Comparison of ENCODE assay signal across 8 cellular contexts in the genomic region with DNA sequence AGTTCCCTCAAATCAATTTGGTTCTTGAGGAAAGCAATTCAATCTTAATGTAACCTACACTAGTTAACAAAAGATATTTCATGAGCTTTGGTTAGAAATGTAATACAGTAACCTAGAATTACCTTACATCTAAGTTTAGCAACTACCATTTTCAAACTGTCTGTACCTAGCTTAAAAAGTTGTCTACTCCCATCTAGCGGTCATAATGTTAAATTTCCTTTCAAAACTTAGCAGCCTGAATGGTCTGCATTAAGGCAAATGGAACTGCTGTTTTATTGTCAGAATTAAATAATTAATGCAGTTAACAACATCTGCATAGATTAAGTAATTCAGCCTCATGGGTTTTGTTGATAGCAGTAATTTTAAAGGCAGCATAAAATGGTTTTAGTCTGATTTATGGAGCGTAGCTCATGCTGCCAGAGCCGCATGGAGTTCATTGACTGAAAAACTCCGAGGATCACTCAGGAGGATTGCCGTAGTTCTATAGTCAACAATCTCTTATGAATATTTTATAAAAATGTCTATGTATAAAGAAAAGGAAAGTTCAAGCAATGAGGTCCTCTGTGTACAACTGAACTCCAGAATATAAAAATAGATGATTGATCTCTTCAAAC.
DNase-seq lines count a peak whose midpoint lies in the region; ATAC-seq and TF ChIP-seq lines count a peak whose summit lies in the region.

No MANE protein-coding gene starts in this region.

- H3K36me3 Mint-ChIP-seq in CD14-positive monocyte, result no peaks in the 10 kb centered on the region

- peak; percentile 81 for ATAC-seq in GM19025 (IDR thresholded peaks at IDR 0.05; ENCODE audit: low read depth, unreplicated experiment)
- ATAC-seq in HG03159 (IDR thresholded peaks at IDR 0.05; ENCODE audit: unreplicated experiment), result peak; percentile 94
- ATAC-seq in HG03571 (IDR thresholded peaks at IDR 0.05; ENCODE audit: unreplicated experiment), result no peak

- H3K4me1 Mint-ChIP-seq in CD14-positive monocyte, result no peaks in the 10 kb centered on the region

- H3K27me3 Mint-ChIP-seq in CD14-positive monocyte (ENCODE audit: low read depth in 3 of 3), result peaks cover 0 to 4% (median 2%) of the 10 kb centered on the region in 3 donors

- intact Hi-C loops in CD14-positive monocyte (cut with micrococcal nuclease), result no loop called here

- H3K4me3 Mint-ChIP-seq in CD14-positive monocyte, result no peak overlapping the region

- H3K9me3 Mint-ChIP-seq in CD14-positive monocyte, result no peaks in the 10 kb centered on the region

- peak; percentile 18 for TF ChIP-seq CTCF in CD14-positive monocyte (IDR thresholded peaks at IDR 0.05)

- DNase-seq in CD14-positive monocyte (ENCODE audit: low spot score) (no peak), NCI-H2227 (lab: John Stamatoyannopoulos, UW; ENCODE audit: unreplicated experiment) (peak; percentile 66), amniotic stem cell (lab: John Stamatoyannopoulos, UW) (peak; percentile 6), kidney tubule cell (ENCODE audit: low spot score) (peak; percentile 67), islet precursor cell (no peak)

- no peak overlapping the region for H3K27ac Mint-ChIP-seq in CD14-positive monocyte

Comparison
In these comparisons a context has a peak if more than half of its experiments do, and no peak if none do; other contexts are left out.
1. DNase-seq: peak in NCI-H2227 (single experiment), amniotic stem cell (single experiment) and kidney tubule cell (single experiment); none in CD14-positive monocyte (single experiment) and islet precursor cell (single experiment).